Comparison of ENCODE assay signal across 8 cellular contexts in genomic region chr19:17933414-17934129, GRCh38. TPM values are rescaled to one million over a fixed set of nuclear protein-coding genes. Genes with fewer than 3 reads are reported as not detected.
A peak's percentile ranks its signal among the peaks of the same experiment; 100 is the strongest.
DNase-seq lines count a peak whose midpoint lies in the region; ATAC-seq and TF ChIP-seq lines count a peak whose summit lies in the region.

No MANE protein-coding gene starts in this region.

- H3K9ac ChIP-seq in iPS-20b (ENCODE audit: low read depth, low read length), result peak overlapping the region; percentile 96

- H3K36me3 ChIP-seq in iPS-20b (ENCODE audit: insufficient read depth, low read depth, low read length) (peaks cover 2% of the 10 kb centered on the region), suprapubic skin (peaks cover 6% of the 10 kb centered on the region)

- no peaks in the 10 kb centered on the region; the same call in 1 of the 2 replicates for H3K4me1 ChIP-seq in iPS-20b (ENCODE audit: insufficient read depth, low read length)
- peaks cover 23% of the 10 kb centered on the region for H3K4me1 ChIP-seq in suprapubic skin

- WGBS in suprapubic skin, result 23% methylated on average over 19 of the region's 19 CpGs

- H3K4me1 Mint-ChIP-seq in activated T-cell treated with anti-CD3 and anti-CD28 coated beads, Interleukin-2, amount 50 U/mL, for 24 hours (ENCODE audit: low read depth), result peaks cover 37% of the 10 kb centered on the region
- H3K4me1 Mint-ChIP-seq in activated CD8-positive, alpha-beta T cell treated with anti-CD3 and anti-CD28 coated beads, Interleukin-2, amount 10 ng/mL, durations not matched to agents 7 days and 5 days (ENCODE audit: low read depth), result peaks cover 21% of the 10 kb centered on the region

- no peak for DNase-seq in activated T-cell treated with anti-CD3 and anti-CD28 coated beads, Interleukin-2, amount 50 U/mL, for 24 hours
- DNase-seq in activated T-cell treated with anti-CD3 and anti-CD28 coated beads, Interleukin-2, amount 50 U/mL, for 48 hours, result no peak
- DNase-seq in activated CD8-positive, alpha-beta T cell treated with anti-CD3 and anti-CD28 coated beads, Interleukin-2, amount 10 ng/mL, durations not matched to agents 7 days and 5 days, result no peak
- DNase-seq in suprapubic skin (ENCODE audit: low spot score in 2 of 2) (no peak), superior temporal gyrus (ENCODE audit: extremely low spot score) (no peak)
- DNase-seq in stimulated activated CD4-positive, alpha-beta T cell treated with anti-CD3 and anti-CD28 coated beads, Interleukin-2, amount 100 ng/mL, for 24 hours, result no peak

- H3K4me3 Mint-ChIP-seq in activated T-cell treated with anti-CD3 and anti-CD28 coated beads, Interleukin-2, amount 50 U/mL, for 24 hours, result peak overlapping the region; percentile 88
- peak overlapping the region; percentile 83 for H3K4me3 Mint-ChIP-seq in activated CD8-positive, alpha-beta T cell treated with anti-CD3 and anti-CD28 coated beads, Interleukin-2, amount 10 ng/mL, durations not matched to agents 7 days and 5 days

- H3K4me3 ChIP-seq in iPS-20b (ENCODE audit: low read length), result peak overlapping the region; percentile 98
- H3K4me3 ChIP-seq in suprapubic skin, result peak overlapping the region; percentile 85

- H3K27me3 Mint-ChIP-seq in activated T-cell treated with anti-CD3 and anti-CD28 coated beads, Interleukin-2, amount 50 U/mL, for 24 hours, result no peaks in the 10 kb centered on the region
- H3K27me3 Mint-ChIP-seq in activated CD8-positive, alpha-beta T cell treated with anti-CD3 and anti-CD28 coated beads, Interleukin-2, amount 10 ng/mL, durations not matched to agents 7 days and 5 days (ENCODE audit: low read depth), result peaks cover 2% of the 10 kb centered on the region

- TF ChIP-seq EP300 in suprapubic skin (IDR thresholded peaks at IDR 0.05), result no peak

- no peak for TF ChIP-seq CTCF in suprapubic skin (IDR thresholded peaks at IDR 0.05)

- CTCF ChIA-PET in activated CD8-positive, alpha-beta T cell treated with anti-CD3 and anti-CD28 coated beads, Interleukin-2, amount 10 ng/mL, durations not matched to agents 7 days and 5 days (lab: Charles Lee), result interaction anchor here (0.6 to 7.4 kb wide), 38 partner anchors 9 to 493 kb away, joined by 3 to 289 read pairs (median 4); partner anchors contain the start of genes ARRDC2, B3GNT3, JAK3 and KCNN1

- POLR2A ChIA-PET in activated CD8-positive, alpha-beta T cell treated with anti-CD3 and anti-CD28 coated beads, Interleukin-2, amount 10 ng/mL, durations not matched to agents 7 days and 5 days (lab: Charles Lee), result interaction anchor here (0.6 to 2.8 kb wide), 12 partner anchors 11 to 327 kb away, joined by 3 to 69 read pairs (median 4); partner anchors contain the start of genes FCHO1, JAK3 and RPL18A

- H3K9me3 Mint-ChIP-seq in activated T-cell treated with anti-CD3 and anti-CD28 coated beads, Interleukin-2, amount 50 U/mL, for 24 hours, result no peaks in the 10 kb centered on the region
- H3K9me3 Mint-ChIP-seq in activated CD8-positive, alpha-beta T cell treated with anti-CD3 and anti-CD28 coated beads, Interleukin-2, amount 10 ng/mL, durations not matched to agents 7 days and 5 days (ENCODE audit: insufficient read depth), result no peaks in the 10 kb centered on the region

- no peaks in the 10 kb centered on the region for H3K27me3 ChIP-seq in iPS-20b (ENCODE audit: insufficient read depth, low read length)
- H3K27me3 ChIP-seq in suprapubic skin, result no peaks in the 10 kb centered on the region

- no peak for TF ChIP-seq POLR2A in suprapubic skin (IDR thresholded peaks at IDR 0.05)

- ATAC-seq in activated CD8-positive, alpha-beta T cell treated with anti-CD3 and anti-CD28 coated beads, Interleukin-2, amount 10 ng/mL, durations not matched to agents 7 days and 5 days, result no peak
- no peak for ATAC-seq in GM19455 (IDR thresholded peaks at IDR 0.05; ENCODE audit: unreplicated experiment)

- peak overlapping the region; percentile 99 for H3K27ac Mint-ChIP-seq in activated T-cell treated with anti-CD3 and anti-CD28 coated beads, Interleukin-2, amount 50 U/mL, for 24 hours
- peak overlapping the region; percentile 96 for H3K27ac Mint-ChIP-seq in activated CD8-positive, alpha-beta T cell treated with anti-CD3 and anti-CD28 coated beads, Interleukin-2, amount 10 ng/mL, durations not matched to agents 7 days and 5 days

- peaks cover 39% of the 10 kb centered on the region for H3K36me3 Mint-ChIP-seq in activated T-cell treated with anti-CD3 and anti-CD28 coated beads, Interleukin-2, amount 50 U/mL, for 24 hours (ENCODE audit: low read depth)
- H3K36me3 Mint-ChIP-seq in activated CD8-positive, alpha-beta T cell treated with anti-CD3 and anti-CD28 coated beads, Interleukin-2, amount 10 ng/mL, durations not matched to agents 7 days and 5 days (ENCODE audit: low read depth), result peaks cover 4% of the 10 kb centered on the region

- H3K9me3 ChIP-seq in iPS-20b (ENCODE audit: insufficient read depth, low read depth, low read length), result no peaks in the 10 kb centered on the region
- H3K9me3 ChIP-seq in suprapubic skin, result no peaks in the 10 kb centered on the region

- H3K27ac ChIP-seq in iPS-20b (ENCODE audit: low read length), result peak overlapping the region; percentile 95
- peak overlapping the region; percentile 81 for H3K27ac ChIP-seq in suprapubic skin

RNA-seq across cellular contexts. Expression of gene CCDC124, which starts 0.8 kb away (rescaled TPM):
- 10 to 100 TPM; 85.8 to 88.0 TPM for total RNA-seq in activated CD8-positive, alpha-beta T cell treated with anti-CD3 and anti-CD28 coated beads, Interleukin-2, amount 10 ng/mL, durations not matched to agents 7 days and 5 days
- total RNA-seq in suprapubic skin, result 10 to 100 TPM; 24.3 to 42.7 (median 33.1) TPM

RNA-seq across cellular contexts. Expression of gene KCNN1, which starts 33.3 kb away (rescaled TPM):
- total RNA-seq in activated CD8-positive, alpha-beta T cell treated with anti-CD3 and anti-CD28 coated beads, Interleukin-2, amount 10 ng/mL, durations not matched to agents 7 days and 5 days, result not detected
- total RNA-seq in suprapubic skin, result under 1 TPM in 2 of 4 donors, not detected in 2; 0.26 to 0.51 TPM
